Comparison of ENCODE assay signal across 1 cellular context in genomic region chr2:84487298-84487996, GRCh38.
TF ChIP-seq lines count a peak whose summit lies in the region.

No MANE protein-coding gene starts in this region.

TF ChIP-seq in HepG2, 621 proteins besides CTCF, POLR2A, EP300 and RAD21 (continued from another document and continues in another):
- TF ChIP-seq UBTF (CRISPR knock-in tag; IDR thresholded peaks at IDR 0.05), result no peak
- TF ChIP-seq AGO2 (optimal IDR thresholded peaks at IDR 0.05; ENCODE audit: low read depth, low read length), result no peak
- no peak for TF ChIP-seq RBM39 (IDR thresholded peaks at IDR 0.05; ENCODE audit: low read depth, low read length, poor library complexity, severe bottlenecking)
- no peak for TF ChIP-seq ZNF879 (CRISPR knock-in tag; IDR thresholded peaks at IDR 0.05)
- no peak for TF ChIP-seq GFI1 (CRISPR knock-in tag; IDR thresholded peaks at IDR 0.05; ENCODE audit: borderline replicate concordance)
- no peak for TF ChIP-seq ZIK1 (CRISPR knock-in tag; IDR thresholded peaks at IDR 0.05; ENCODE audit: borderline replicate concordance, low read depth)
- no peak for TF ChIP-seq ZNF883 (CRISPR knock-in tag; IDR thresholded peaks at IDR 0.05; ENCODE audit: not compliant biosample characterization)
- no peak for TF ChIP-seq MNT (IDR thresholded peaks at IDR 0.05)
- no peak for TF ChIP-seq MEF2D (CRISPR knock-in tag; IDR thresholded peaks at IDR 0.05)
- TF ChIP-seq ZBTB8A (CRISPR knock-in tag; IDR thresholded peaks at IDR 0.05; ENCODE audit: borderline replicate concordance, low read depth), result no peak
- peak; percentile 89 for TF ChIP-seq PAXIP1 (CRISPR knock-in tag; conservative IDR thresholded peaks at IDR 0.05)
- TF ChIP-seq POLR2G (IDR thresholded peaks at IDR 0.05; ENCODE audit: low read depth, low read length), result no peak
- no peak for TF ChIP-seq KLF9 (CRISPR knock-in tag; IDR thresholded peaks at IDR 0.05; ENCODE audit: low read depth)
- no peak for TF ChIP-seq ZSCAN20 (CRISPR knock-in tag; IDR thresholded peaks at IDR 0.05; ENCODE audit: borderline replicate concordance)
- peak; percentile 84 for TF ChIP-seq MAFF (IDR thresholded peaks at IDR 0.05; ENCODE audit: low read depth, low read length)
- no peak for TF ChIP-seq ZNF230 (CRISPR knock-in tag; IDR thresholded peaks at IDR 0.05)
- TF ChIP-seq PCBP2 (optimal IDR thresholded peaks at IDR 0.05; ENCODE audit: low read depth, low read length, poor library complexity, severe bottlenecking), result no peak
- TF ChIP-seq ZNF766 (CRISPR knock-in tag; IDR thresholded peaks at IDR 0.05; ENCODE audit: borderline replicate concordance), result no peak
- peak; percentile 74 for TF ChIP-seq SALL1 (CRISPR knock-in tag; IDR thresholded peaks at IDR 0.05)
- peak; percentile 92 for TF ChIP-seq TEAD3 (CRISPR knock-in tag; optimal IDR thresholded peaks at IDR 0.05; ENCODE audit: borderline replicate concordance)
- no peak for TF ChIP-seq ZNF275 (CRISPR knock-in tag; IDR thresholded peaks at IDR 0.05; ENCODE audit: borderline replicate concordance)
- peak; percentile 81 for TF ChIP-seq ESRRA (CRISPR knock-in tag; IDR thresholded peaks at IDR 0.05; ENCODE audit: low read depth)
- TF ChIP-seq SCMH1 (CRISPR knock-in tag; IDR thresholded peaks at IDR 0.05; ENCODE audit: borderline replicate concordance), result no peak
- TF ChIP-seq SNAPC2 (CRISPR knock-in tag; IDR thresholded peaks at IDR 0.05), result peak; percentile 66; the same call in 1 of the 2 replicates
- 0 out of 2 replicates have a peak, but pooled peaks have one; percentile 26 for TF ChIP-seq ZNF629 (CRISPR knock-in tag; conservative IDR thresholded peaks at IDR 0.05)
- TF ChIP-seq ZNF235 (CRISPR knock-in tag; IDR thresholded peaks at IDR 0.05; ENCODE audit: borderline replicate concordance), result no peak
- no peak for TF ChIP-seq PHF20 (CRISPR knock-in tag; IDR thresholded peaks at IDR 0.05)
- peak; percentile 64 for TF ChIP-seq FOXP4 (CRISPR knock-in tag; IDR thresholded peaks at IDR 0.05)
- TF ChIP-seq PRDM10 (CRISPR knock-in tag; IDR thresholded peaks at IDR 0.05; ENCODE audit: low read depth), result no peak
- no peak for TF ChIP-seq ZNF501 (CRISPR knock-in tag; IDR thresholded peaks at IDR 0.05)
- peak; percentile 76; the same call in 1 of the 2 replicates for TF ChIP-seq ZNF609 (CRISPR knock-in tag; IDR thresholded peaks at IDR 0.05; ENCODE audit: borderline replicate concordance)
- peak; percentile 24; the same call in 1 of the 2 replicates for TF ChIP-seq SOX5 (CRISPR knock-in tag; IDR thresholded peaks at IDR 0.05; ENCODE audit: borderline replicate concordance)
- TF ChIP-seq NPAS2 (CRISPR knock-in tag; IDR thresholded peaks at IDR 0.05; ENCODE audit: borderline replicate concordance), result no peak
- peak; percentile 95 for TF ChIP-seq HNF4G (IDR thresholded peaks at IDR 0.05; ENCODE audit: borderline replicate concordance, low read depth, low read length)
- peak; percentile 48; the same call in 1 of the 2 replicates for TF ChIP-seq HNF4G (CRISPR knock-in tag; IDR thresholded peaks at IDR 0.05; ENCODE audit: borderline replicate concordance, low read depth)
- no peak for TF ChIP-seq DZIP1 (CRISPR knock-in tag; IDR thresholded peaks at IDR 0.05)
